ENCODE assay signal across 1 cellular context in genomic region chr11:72778535-72779494, GRCh38.
TF ChIP-seq lines count a peak whose summit lies in the region.

No MANE protein-coding gene starts in this region.

TF ChIP-seq in HepG2, 621 proteins besides CTCF, POLR2A, EP300 and RAD21 (continued from another document and continues in another):
- TF ChIP-seq GRHL1 (CRISPR knock-in tag; conservative IDR thresholded peaks at IDR 0.05) (no peak), ZNF547 (CRISPR knock-in tag; IDR thresholded peaks at IDR 0.05) (no peak), XBP1 (CRISPR knock-in tag; IDR thresholded peaks at IDR 0.05) (no peak), IKZF1 (IDR thresholded peaks at IDR 0.05) (no peak), ZSCAN22 (CRISPR knock-in tag; IDR thresholded peaks at IDR 0.05) (peak; percentile 99), ZMYM4 (CRISPR knock-in tag; IDR thresholded peaks at IDR 0.05) (no peak), HBP1 (CRISPR knock-in tag; IDR thresholded peaks at IDR 0.05; ENCODE audit: low read depth) (0 out of 2 replicates have a peak, but pooled peaks have one; percentile 15), ZNF234 (CRISPR knock-in tag; conservative IDR thresholded peaks at IDR 0.05) (no peak), MEIS2 (CRISPR knock-in tag; IDR thresholded peaks at IDR 0.05) (peak; percentile 61; the same call in 1 of the 2 replicates), ZBTB37 (CRISPR knock-in tag; IDR thresholded peaks at IDR 0.05) (no peak), NKX3-1 (CRISPR knock-in tag; IDR thresholded peaks at IDR 0.05) (no peak), ZNF710 (CRISPR knock-in tag; IDR thresholded peaks at IDR 0.05; ENCODE audit: borderline replicate concordance) (peak; percentile 68; the same call in 1 of the 2 replicates), MATR3 (CRISPR knock-in tag; IDR thresholded peaks at IDR 0.05) (no peak), ZNF543 (CRISPR knock-in tag; IDR thresholded peaks at IDR 0.05) (no peak), ZHX1 (CRISPR knock-in tag; IDR thresholded peaks at IDR 0.05; ENCODE audit: low read depth) (no peak), ZNF446 (CRISPR knock-in tag; IDR thresholded peaks at IDR 0.05) (no peak), RFX3 (CRISPR knock-in tag; IDR thresholded peaks at IDR 0.05) (no peak), HNRNPLL (IDR thresholded peaks at IDR 0.05; ENCODE audit: low read depth, low read length, poor library complexity, severe bottlenecking) (no peak), ZNF576 (CRISPR knock-in tag; IDR thresholded peaks at IDR 0.05) (no peak), ZNF235 (CRISPR knock-in tag; IDR thresholded peaks at IDR 0.05; ENCODE audit: borderline replicate concordance) (no peak), U2AF2 (IDR thresholded peaks at IDR 0.05; ENCODE audit: low read depth, low read length) (no peak), ETV6 (CRISPR knock-in tag; conservative IDR thresholded peaks at IDR 0.05) (no peak), TFAP4 (IDR thresholded peaks at IDR 0.05; ENCODE audit: borderline replicate concordance, low read depth) (peak; percentile 80; the same call in 1 of the 2 replicates), ZSCAN9 (CRISPR knock-in tag; IDR thresholded peaks at IDR 0.05; ENCODE audit: borderline replicate concordance) (peak; percentile 57; the same call in 1 of the 2 replicates), ASH2L (IDR thresholded peaks at IDR 0.05; ENCODE audit: insufficient read length, low read depth, low read length) (no peak), MBNL3 (CRISPR knock-in tag; conservative IDR thresholded peaks at IDR 0.05) (no peak), ZNF607 (CRISPR knock-in tag; IDR thresholded peaks at IDR 0.05; ENCODE audit: borderline replicate concordance) (no peak), SP2 (CRISPR knock-in tag; IDR thresholded peaks at IDR 0.05) (no peak), SMARCC2 (IDR thresholded peaks at IDR 0.05) (no peak), GATAD1 (CRISPR knock-in tag; IDR thresholded peaks at IDR 0.05) (peak; percentile 13; the same call in 1 of the 2 replicates), MED8 (CRISPR knock-in tag; IDR thresholded peaks at IDR 0.05; ENCODE audit: insufficient replicate concordance) (peak; percentile 16), MYNN (CRISPR knock-in tag; IDR thresholded peaks at IDR 0.05; ENCODE audit: low read depth) (0 out of 2 replicates have a peak, but pooled peaks have one; percentile 54), FOXP4 (CRISPR knock-in tag; IDR thresholded peaks at IDR 0.05) (peak; percentile 70; the same call in 1 of the 2 replicates), SNAPC2 (CRISPR knock-in tag; IDR thresholded peaks at IDR 0.05) (peak; percentile 59; the same call in 1 of the 2 replicates), ZNF558 (CRISPR knock-in tag; IDR thresholded peaks at IDR 0.05; ENCODE audit: borderline replicate concordance) (no peak), ZFP62 (CRISPR knock-in tag; IDR thresholded peaks at IDR 0.05) (no peak), MEIS1 (CRISPR knock-in tag; IDR thresholded peaks at IDR 0.05; ENCODE audit: borderline replicate concordance) (no peak), ZNF562 (CRISPR knock-in tag; IDR thresholded peaks at IDR 0.05; ENCODE audit: borderline replicate concordance) (no peak), TFDP2 (CRISPR knock-in tag; IDR thresholded peaks at IDR 0.05) (0 out of 2 replicates have a peak, but pooled peaks have one; percentile 34), ZFYVE20 (CRISPR knock-in tag; IDR thresholded peaks at IDR 0.05; ENCODE audit: borderline replicate concordance, low read depth) (no peak), NFYB (CRISPR knock-in tag; IDR thresholded peaks at IDR 0.05) (no peak), ZSCAN5A (CRISPR knock-in tag; IDR thresholded peaks at IDR 0.05; ENCODE audit: borderline replicate concordance) (peak; percentile 75; the same call in 1 of the 2 replicates), HNRNPUL1 (IDR thresholded peaks at IDR 0.05; ENCODE audit: low read depth, low read length) (no peak), CBX1 (IDR thresholded peaks at IDR 0.05; ENCODE audit: low read depth) (no peak), ZNF281 (CRISPR knock-in tag; IDR thresholded peaks at IDR 0.05; ENCODE audit: borderline replicate concordance) (no peak), FOSL2 (CRISPR knock-in tag; IDR thresholded peaks at IDR 0.05) (peak; percentile 25; the same call in 1 of the 2 replicates), HMG20A (CRISPR knock-in tag; IDR thresholded peaks at IDR 0.05; ENCODE audit: borderline replicate concordance) (peak; percentile 27; the same call in 1 of the 2 replicates), HOXA5 (CRISPR knock-in tag; IDR thresholded peaks at IDR 0.05) (no peak)
